In the genomic region with DNA sequence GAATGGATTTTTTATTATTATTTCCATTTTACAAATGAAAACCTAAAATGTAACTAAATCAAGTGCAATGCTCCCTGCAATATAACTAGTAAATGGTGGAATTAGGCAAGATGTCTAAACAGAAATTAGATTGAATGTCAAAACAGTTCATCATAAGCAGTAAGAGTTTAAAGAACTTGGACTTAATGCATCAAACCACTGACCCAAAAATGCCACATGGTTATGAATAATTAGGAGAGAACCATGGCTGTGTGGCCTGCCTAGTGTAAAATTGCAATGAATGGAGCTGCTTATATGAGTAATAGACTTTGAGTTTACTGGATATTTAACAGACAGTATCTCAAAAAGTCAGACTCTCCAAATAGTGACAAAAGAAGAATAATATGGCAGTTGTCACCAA, we compare ENCODE assay signal across 15 cellular contexts.
A peak's percentile ranks its signal among the peaks of the same experiment; 100 is the strongest.
DNase-seq lines count a peak whose midpoint lies in the region; ATAC-seq, FAIRE-seq and TF ChIP-seq lines count a peak whose summit lies in the region.
"Had no signal": no experiment of that assay in that cellular context is flagged by ENCODE, and none has a peak within 500 bp of the region (broad histone marks: within the 10 kb centered on the region; RNA-seq: fewer than 3 reads in every experiment).

No MANE protein-coding gene starts in this region.

- H3K4ac ChIP-seq in IMR-90 (ENCODE audit: low read depth, low read length), result no peak overlapping the region

- peak overlapping the region; percentile 45 for H2BK5ac ChIP-seq in IMR-90 (ENCODE audit: low read depth, low read length, poor library complexity, severe bottlenecking)

- H2AK9ac ChIP-seq in IMR-90 (replicated peaks; ENCODE audit: low read depth, low read length, poor library complexity), result no peak overlapping the region

- DNase-seq in IMR-90 (peak; percentile 8), astrocyte (ENCODE audit: low read depth) (peak; percentile 44), left lung (no peak), AML-193 (lab: John Stamatoyannopoulos, UW) (no peak), NK-92 (lab: John Stamatoyannopoulos, UW; ENCODE audit: unreplicated experiment) (no peak)
- DNase-seq: Caco-2; CD8-positive, alpha-beta memory T cell; H9; KG1 had no signal

- H3K18ac ChIP-seq in IMR-90 (ENCODE audit: low read depth, low read length), result no peak overlapping the region

- H2AFZ ChIP-seq in IMR-90 (replicated peaks; ENCODE audit: low read length, poor library complexity) (no peak overlapping the region), astrocyte (ENCODE audit: low read depth, low read length) (no peak overlapping the region)
- H2AFZ ChIP-seq: GM23338 had no signal

- H3K27ac Mint-ChIP-seq in astrocyte (ENCODE audit: unreplicated experiment), result no peak overlapping the region
- H3K27ac Mint-ChIP-seq: CD14-positive monocyte; CD8-positive, alpha-beta memory T cell; GM23338; H9; IgD-negative memory B cell had no signal

- POLR2A ChIA-PET in IMR-90 (lab: Charles Lee; ENCODE audit: unreplicated experiment), result no interaction called here

- H3K23ac ChIP-seq in IMR-90 (ENCODE audit: low read depth, low read length), result no peak overlapping the region

- dilution Hi-C loops in IMR-90 (cut with HindIII; ENCODE audit: low sequenced_read_pairs, unreplicated experiment), result no loop called here

- intact Hi-C loops in IMR-90 (cut with micrococcal nuclease), result no loop called here
- intact Hi-C loops in left lung (cut with DNase I), result loop anchor here in 1 of 2 donors (10.0 kb wide), 1 partner anchor 186 kb away; no protein-coding TSS in a partner anchor

- no peaks in the 10 kb centered on the region for H3K9me3 ChIP-seq in IMR-90 (ENCODE audit: control insufficient read depth, insufficient read depth, low read length)
- H3K9me3 ChIP-seq in astrocyte (ENCODE audit: insufficient read depth, low read depth, low read length), result no peaks in the 10 kb centered on the region
- H3K9me3 ChIP-seq in left lung, result no peaks in the 10 kb centered on the region
- H3K9me3 ChIP-seq: Caco-2 had no signal

- H4K8ac ChIP-seq in IMR-90 (ENCODE audit: low read depth in 2 of 2, low read length in 2 of 2), result no peak overlapping the region

- no peaks in the 10 kb centered on the region for H4K20me1 ChIP-seq in IMR-90 (ENCODE audit: insufficient read depth, low read length)
- no peaks in the 10 kb centered on the region for H4K20me1 ChIP-seq in astrocyte (ENCODE audit: insufficient read depth, low read length)

- CTCF ChIA-PET in IMR-90 (lab: Yijun Ruan, JAX), result no interaction called here

- no peak for TF ChIP-seq POLR2A in IMR-90 (IDR thresholded peaks at IDR 0.05; ENCODE audit: low read depth, low read length)

- H3K36me3 ChIP-seq in IMR-90 (ENCODE audit: control insufficient read depth, insufficient read depth, low read length) (no peaks in the 10 kb centered on the region), astrocyte (ENCODE audit: insufficient read depth, low read length) (no peaks in the 10 kb centered on the region), left lung (no peaks in the 10 kb centered on the region)

- H3K79me2 ChIP-seq in astrocyte (ENCODE audit: insufficient read depth, low read length), result no peaks in the 10 kb centered on the region

- in situ Hi-C loops in IMR-90 (cut with MboI; ENCODE audit: low sequenced_read_pairs), result loop anchor here (10.0 kb wide), 2 partner anchors 106 to 176 kb away; partner anchors contain the start of gene COL5A2

- H2BK15ac ChIP-seq in IMR-90 (ENCODE audit: low read depth, low read length), result no peak overlapping the region

- no peaks in the 10 kb centered on the region for H3K9me3 Mint-ChIP-seq in astrocyte (ENCODE audit: unreplicated experiment)
- H3K9me3 Mint-ChIP-seq: CD14-positive monocyte, GM23338, H9, IgD-negative memory B cell had no signal

- TF ChIP-seq CTCF in IMR-90 (conservative IDR thresholded peaks at IDR 0.05; ENCODE audit: low read depth, low read length), result no peak
- TF ChIP-seq CTCF in astrocyte (IDR thresholded peaks at IDR 0.05; ENCODE audit: insufficient read depth, low read depth, low read length), result no peak
- TF ChIP-seq CTCF in left lung (IDR thresholded peaks at IDR 0.05), result no peak

- H3K27me3 Mint-ChIP-seq in astrocyte (ENCODE audit: low read depth, unreplicated experiment), result no peaks in the 10 kb centered on the region
- H3K27me3 Mint-ChIP-seq: CD8-positive, alpha-beta memory T cell; IgD-negative memory B cell had no signal

- H3K56ac ChIP-seq in IMR-90 (ENCODE audit: extremely low read depth, insufficient read depth, low read length), result no peak overlapping the region

- peaks cover 7% of the 10 kb centered on the region for H3K9me1 ChIP-seq in IMR-90 (ENCODE audit: insufficient read depth, low read length)

- H3K4me1 ChIP-seq in IMR-90 (ENCODE audit: control insufficient read depth, insufficient read depth, low read length), result peaks cover 9% of the 10 kb centered on the region
- H3K4me1 ChIP-seq in astrocyte (ENCODE audit: insufficient read depth, low read length), result peaks cover 21% of the 10 kb centered on the region
- no peaks in the 10 kb centered on the region for H3K4me1 ChIP-seq in left lung
- H3K4me1 ChIP-seq: Caco-2 had no signal

- H4K5ac ChIP-seq in IMR-90 (ENCODE audit: low read depth, low read length), result no peak overlapping the region

- no peak for TF ChIP-seq RAD21 in IMR-90 (IDR thresholded peaks at IDR 0.05; ENCODE audit: low read length)

- no peak overlapping the region for H3K9ac ChIP-seq in IMR-90 (ENCODE audit: low read depth, low read length)
- H3K9ac ChIP-seq in astrocyte (ENCODE audit: low read length), result no peak overlapping the region

- no peak overlapping the region for H2BK20ac ChIP-seq in IMR-90 (ENCODE audit: low read depth, low read length)

- H4K91ac ChIP-seq in IMR-90 (ENCODE audit: insufficient read depth, low read depth, low read length), result no peak overlapping the region

- no peaks in the 10 kb centered on the region for H3K36me3 Mint-ChIP-seq in astrocyte (ENCODE audit: low read depth, unreplicated experiment)
- H3K36me3 Mint-ChIP-seq: CD14-positive monocyte; CD8-positive, alpha-beta memory T cell; IgD-negative memory B cell had no signal

- no peak for ATAC-seq in IMR-90 (ENCODE audit: low read depth)
- ATAC-seq in left lung, result peak; percentile 33
- ATAC-seq in GM21529 (IDR thresholded peaks at IDR 0.05; ENCODE audit: unreplicated experiment), result no peak
- ATAC-seq: GM23338 had no signal

- H3K4me3 ChIP-seq in IMR-90 (ENCODE audit: insufficient read depth, low read depth, low read length), result no peak overlapping the region
- H3K4me3 ChIP-seq in astrocyte (ENCODE audit: insufficient read depth, low read depth, low read length), result no peak overlapping the region
- H3K4me3 ChIP-seq in left lung, result no peak overlapping the region
- H3K4me3 ChIP-seq: GM23338 had no signal

- H3K4me2 ChIP-seq in IMR-90 (ENCODE audit: low read depth, low read length) (no peak overlapping the region), astrocyte (ENCODE audit: low read length) (no peak overlapping the region)
- H3K4me2 ChIP-seq: GM23338 had no signal

- H3K27me3 ChIP-seq in IMR-90 (ENCODE audit: control insufficient read depth, insufficient read depth, low read length) (no peaks in the 10 kb centered on the region), astrocyte (ENCODE audit: insufficient read depth, low read length) (no peaks in the 10 kb centered on the region), left lung (no peaks in the 10 kb centered on the region)

- H3K4me3 Mint-ChIP-seq in astrocyte (ENCODE audit: unreplicated experiment), result no peak overlapping the region
- H3K4me3 Mint-ChIP-seq: CD14-positive monocyte; CD8-positive, alpha-beta memory T cell; GM23338; H9; IgD-negative memory B cell had no signal

- H3K27ac ChIP-seq in IMR-90 (ENCODE audit: insufficient read depth, low read length), result no peak overlapping the region
- no peak overlapping the region for H3K27ac ChIP-seq in astrocyte (ENCODE audit: low read depth, low read length)
- no peak overlapping the region for H3K27ac ChIP-seq in left lung

- peaks cover 26% of the 10 kb centered on the region for H3K4me1 Mint-ChIP-seq in astrocyte (ENCODE audit: low read depth, unreplicated experiment)
- H3K4me1 Mint-ChIP-seq: CD14-positive monocyte; CD8-positive, alpha-beta memory T cell; GM23338; H9; IgD-negative memory B cell had no signal

- H2AK5ac ChIP-seq in IMR-90 (ENCODE audit: low read depth, low read length), result no peak overlapping the region

- H2BK120ac ChIP-seq in IMR-90 (ENCODE audit: low read depth, low read length), result no peak overlapping the region

- FAIRE-seq in A204.1 (lab: Jason Lieb, UNC) (peak; percentile 51), astrocyte (lab: Jason Lieb, UNC) (no peak)
- FAIRE-seq: GM18507 had no signal

- no TSS peak for BruUV-seq in IMR-90 (replicated peaks; lab: Mats Ljungman, UMichigan)

- peaks cover 0 to 15% of the 10 kb centered on the region in 2 experiments; a peak in 2 of 4 replicates for H3K79me1 ChIP-seq in IMR-90 (ENCODE audit: low read depth in 1 of 2, low read length in 2 of 2)

- H3K14ac ChIP-seq in IMR-90 (replicated peaks; ENCODE audit: low read depth, low read length), result no peak overlapping the region

TF ChIP-seq in IMR-90, 13 proteins besides CTCF, POLR2A, EP300 and RAD21 (continues in another document):
- TF ChIP-seq MXI1 (IDR thresholded peaks at IDR 0.05; ENCODE audit: borderline replicate concordance, low read depth, low read length), result no peak
- TF ChIP-seq SMC3 (IDR thresholded peaks at IDR 0.05; ENCODE audit: low read depth, low read length), result no peak
- TF ChIP-seq CHD1 (IDR thresholded peaks at IDR 0.05; ENCODE audit: low read depth, low read length), result no peak
- TF ChIP-seq NFE2L2 (IDR thresholded peaks at IDR 0.05; ENCODE audit: low read depth, low read length), result no peak
- TF ChIP-seq CEBPB (IDR thresholded peaks at IDR 0.05; ENCODE audit: low read depth, low read length), result no peak
- no peak for TF ChIP-seq FOS (IDR thresholded peaks at IDR 0.05; ENCODE audit: low read depth, low read length)
- TF ChIP-seq BHLHE40 (IDR thresholded peaks at IDR 0.05; ENCODE audit: low read depth, low read length), result no peak
- TF ChIP-seq, protein P1, sequence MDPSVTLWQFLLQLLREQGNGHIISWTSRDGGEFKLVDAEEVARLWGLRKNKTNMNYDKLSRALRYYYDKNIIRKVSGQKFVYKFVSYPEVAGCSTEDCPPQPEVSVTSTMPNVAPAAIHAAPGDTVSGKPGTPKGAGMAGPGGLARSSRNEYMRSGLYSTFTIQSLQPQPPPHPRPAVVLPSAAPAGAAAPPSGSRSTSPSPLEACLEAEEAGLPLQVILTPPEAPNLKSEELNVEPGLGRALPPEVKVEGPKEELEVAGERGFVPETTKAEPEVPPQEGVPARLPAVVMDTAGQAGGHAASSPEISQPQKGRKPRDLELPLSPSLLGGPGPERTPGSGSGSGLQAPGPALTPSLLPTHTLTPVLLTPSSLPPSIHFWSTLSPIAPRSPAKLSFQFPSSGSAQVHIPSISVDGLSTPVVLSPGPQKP (IDR thresholded peaks at IDR 0.05; ENCODE audit: borderline replicate concordance, low read depth, low read length), result no peak
- no peak for TF ChIP-seq MAFK (IDR thresholded peaks at IDR 0.05; ENCODE audit: low read depth, low read length)
- TF ChIP-seq RFX5 (IDR thresholded peaks at IDR 0.05; ENCODE audit: low read depth, low read length), result no peak
- no peak for TF ChIP-seq MAZ (IDR thresholded peaks at IDR 0.05; ENCODE audit: borderline replicate concordance, low read depth, low read length)

Comparison
In these comparisons a context has a peak if more than half of its experiments do, and no peak if none do; other contexts are left out.
1. DNase-seq: peak in IMR-90 (single experiment) and astrocyte (single experiment); none in left lung (0 of 2), AML-193 (0 of 2) and NK-92 (single experiment).